ENCODE assay signal across 20 cellular contexts in genomic region chr2:121002597-121002996, GRCh38.
"Had no signal": no experiment of that assay in that cellular context is flagged by ENCODE, and none has a peak within 500 bp of the region (broad histone marks: within the 10 kb centered on the region; RNA-seq: fewer than 3 reads in every experiment).

No MANE protein-coding gene starts in this region.

- H3K27ac ChIP-seq: foreskin keratinocyte, neutrophil, psoas muscle, spleen, tibial artery, upper lobe of left lung, uterus had no signal

- H3K9me3 Mint-ChIP-seq: stimulated activated naive CD8-positive, alpha-beta T cell treated with anti-CD3 and anti-CD28 coated beads, Interleukin-15, Interleukin-2, amounts not matched to agents 100 ng/mL and 50 ng/mL, for 24 hours had no signal

- H3K4me1 Mint-ChIP-seq: naive thymus-derived CD8-positive, alpha-beta T cell; stimulated activated memory B cell treated with anti-CD40 and anti-IgM and Interleukin-4, amounts not matched to agents 10 μg/mL and 1 μg/mL and 100 μg/mL, for 72 hours had no signal

- H3K9me3 ChIP-seq: mucosa of descending colon, neutrophil, psoas muscle, tibial artery, upper lobe of left lung, uterus had no signal

- H3K36me3 ChIP-seq: neutrophil, spleen, tibial artery, upper lobe of left lung, uterus had no signal

- H3K4me3 Mint-ChIP-seq: naive thymus-derived CD8-positive, alpha-beta T cell; stimulated activated memory B cell treated with anti-CD40 and anti-IgM and Interleukin-4, amounts not matched to agents 10 μg/mL and 1 μg/mL and 100 μg/mL, for 72 hours; stimulated activated naive CD8-positive, alpha-beta T cell treated with anti-CD3 and anti-CD28 coated beads, Interleukin-15, Interleukin-2, amounts not matched to agents 100 ng/mL and 50 ng/mL, for 24 hours had no signal

- H3K36me3 Mint-ChIP-seq: naive thymus-derived CD8-positive, alpha-beta T cell; stimulated activated memory B cell treated with anti-CD40 and anti-IgM and Interleukin-4, amounts not matched to agents 10 μg/mL and 1 μg/mL and 100 μg/mL, for 72 hours had no signal

- H3K27me3 ChIP-seq: neutrophil, tibial artery, upper lobe of left lung, uterus had no signal

- H3K27me3 Mint-ChIP-seq: stimulated activated naive CD8-positive, alpha-beta T cell treated with anti-CD3 and anti-CD28 coated beads, Interleukin-15, Interleukin-2, amounts not matched to agents 100 ng/mL and 50 ng/mL, for 24 hours had no signal

- ATAC-seq: foreskin keratinocyte; mucosa of descending colon; naive thymus-derived CD8-positive, alpha-beta T cell; psoas muscle; sciatic nerve; stimulated activated memory B cell treated with anti-CD40 and anti-IgM and Interleukin-4, amounts not matched to agents 10 μg/mL and 1 μg/mL and 100 μg/mL, for 72 hours had no signal

- DNase-seq: effector memory CD4-positive, alpha-beta T cell; foreskin keratinocyte; head of caudate nucleus; hippocampal formation; kidney glomerular epithelial cell; mammary epithelial cell; mucosa of descending colon; psoas muscle; spleen; stimulated activated CD4-positive, alpha-beta T cell treated with anti-CD3 and anti-CD28 coated beads, Interleukin-15, amount 100 ng/mL, for 24 hours; stimulated activated CD4-positive, alpha-beta T cell treated with anti-CD3 and anti-CD28 coated beads, Interleukin-1b, Interleukin-23, amount 100 ng/mL, for 48 hours; stimulated activated CD4-positive, alpha-beta T cell treated with anti-CD3 and anti-CD28 coated beads, Interleukin-4, amount 100 ng/mL, for 24 hours; tibial artery; upper lobe of left lung; uterus had no signal

- H3K4me1 ChIP-seq: foreskin keratinocyte, psoas muscle, spleen, upper lobe of left lung, uterus had no signal

- H3K4me3 ChIP-seq: mucosa of descending colon, psoas muscle, spleen, tibial artery, upper lobe of left lung, uterus had no signal

- H3K27ac Mint-ChIP-seq: naive thymus-derived CD8-positive, alpha-beta T cell; stimulated activated memory B cell treated with anti-CD40 and anti-IgM and Interleukin-4, amounts not matched to agents 10 μg/mL and 1 μg/mL and 100 μg/mL, for 72 hours; stimulated activated naive CD8-positive, alpha-beta T cell treated with anti-CD3 and anti-CD28 coated beads, Interleukin-15, Interleukin-2, amounts not matched to agents 100 ng/mL and 50 ng/mL, for 24 hours had no signal
